In genomic region chr7:2232766-2233520, GRCh38 we compare ENCODE assay signal across 8 cellular contexts. TPM values are rescaled to one million over a fixed set of nuclear protein-coding genes. Genes with fewer than 3 reads are reported as not detected.
DNase-seq lines count a peak whose midpoint lies in the region; ATAC-seq, FAIRE-seq and TF ChIP-seq lines count a peak whose summit lies in the region.

TSS of gene MAD1L1 (minus strand) at chr7:2232945. CDS start at chr7:2230133, 2,812 bp downstream.

- H3K9me3 ChIP-seq in right cardiac atrium (ENCODE audit: control insufficient read depth, low read length): no peaks in the 10 kb centered on the region
- H3K9me3 ChIP-seq in uterus: no peaks in the 10 kb centered on the region

- intact Hi-C loops in T-helper 2 cell treated with Interferon-gamma antibody and Interleukin-4, amounts not matched to agents 100 ng/mL and 5 ng/mL, for 36 hours (cut with micrococcal nuclease): loop anchor here (1.0 kb wide), 1 partner anchor 121 kb away; the partner anchor contains the start of gene EIF3B
- intact Hi-C loops in right cardiac atrium (cut with DNase I): no loop called here
- intact Hi-C loops in uterus (cut with DNase I; ENCODE audit: low total_unique reads): no loop called here

- no peaks in the 10 kb centered on the region for H3K27me3 ChIP-seq in right cardiac atrium (ENCODE audit: control insufficient read depth, insufficient read depth)
- H3K27me3 ChIP-seq in uterus: no peaks in the 10 kb centered on the region

- ATAC-seq in HG02840 (IDR thresholded peaks at IDR 0.05; ENCODE audit: low FRiP score, unreplicated experiment): peak; percentile 53
- ATAC-seq in right cardiac atrium: peak; percentile 91 to 92

- no peak for TF ChIP-seq CTCF in uterus (IDR thresholded peaks at IDR 0.05)

- FAIRE-seq in GM12891 (lab: Jason Lieb, UNC): peak; percentile 75

- peaks cover 8% of the 10 kb centered on the region for H3K4me1 ChIP-seq in right cardiac atrium (ENCODE audit: control insufficient read depth, insufficient read depth, low read length)
- H3K4me1 ChIP-seq in uterus: peaks cover 0 to 7% of the 10 kb centered on the region in 2 donors

- TF ChIP-seq POLR2A in GM12891 (IDR thresholded peaks at IDR 0.05; ENCODE audit: low read depth, low read length) (peak; percentile 50; the same call in 1 of the 2 replicates), uterus (IDR thresholded peaks at IDR 0.05) (peak in 1 of 2 donors; percentile 25)

- H3K27ac ChIP-seq in right cardiac atrium (ENCODE audit: low read length) (peak within 1 kb of the TSS; percentile 25), uterus (peak within 1 kb of the TSS; percentile 61 to 77)

- H3K36me3 ChIP-seq in uterus: no peaks in the 10 kb centered on the region

- DNase-seq in GM12891 (ENCODE audit: insufficient read length, low spot score) (peak; percentile 95), NCI-H1694 (lab: John Stamatoyannopoulos, UW) (peak; percentile 59), anterior cingulate cortex (lab: John Stamatoyannopoulos, UW) (peak in 57 of 58 donors; percentile 30 to 90 (median 76)), right cardiac atrium (peak; percentile 91 to 97 (median 96)), putamen (ENCODE audit: low spot score) (peak; percentile 85), uterus (peak; percentile 88 to 89)

- under 1% methylated on average over 63 of the region's 63 CpGs for WGBS in right cardiac atrium

- H3K4me3 ChIP-seq in right cardiac atrium (ENCODE audit: low read length) (peak within 1 kb of the TSS; percentile 85), uterus (peak within 1 kb of the TSS; percentile 69 to 90)

TF ChIP-seq in GM12891, 5 proteins besides CTCF, POLR2A, EP300 and RAD21:
- TF ChIP-seq SPI1 (IDR thresholded peaks at IDR 0.05; ENCODE audit: low read depth, low read length) (no peak), PAX5 (IDR thresholded peaks at IDR 0.05; ENCODE audit: insufficient read depth, low read length, severe bottlenecking) (peak; percentile 9), POLR2AphosphoS5 (IDR thresholded peaks at IDR 0.05; ENCODE audit: low read depth, low read length) (peak; percentile 59; the same call in 1 of the 2 replicates), TAF1 (IDR thresholded peaks at IDR 0.05; ENCODE audit: low read depth, low read length) (peak; percentile 47), POU2F2 (IDR thresholded peaks at IDR 0.05; ENCODE audit: low read depth, low read length) (no peak)

RNA-seq across cellular contexts. Expression of gene MAD1L1, which starts in this region (rescaled TPM):
- polyA plus RNA-seq in GM12891 (2012; ENCODE audit: low read depth, missing spikeins): 90.5 TPM
- total RNA-seq in T-helper 2 cell treated with Interferon-gamma antibody and Interleukin-4, amounts not matched to agents 100 ng/mL and 5 ng/mL, for 36 hours: 130 and 133 TPM in 2 replicates
- total RNA-seq in right cardiac atrium (10 to 100 TPM; 15.3 to 36.7 (median 29.7) TPM), uterus (10 to 100 TPM; 13.3 to 37.4 (median 33.1) TPM)
- polyA plus RNA-seq in right cardiac atrium: 41.0 TPM

Comparison
In these comparisons a context has a peak if more than half of its experiments do, and no peak if none do; other contexts are left out.
1. Peak in every context shown above with its lines: DNase-seq, ATAC-seq, H3K4me3 ChIP-seq and H3K27ac ChIP-seq.